In genomic region chr15:67031321-67031720, GRCh38 we compare ENCODE assay signal across 20 cellular contexts.
"Had no signal": no experiment of that assay in that cellular context is flagged by ENCODE, and none has a peak within 500 bp of the region (broad histone marks: within the 10 kb centered on the region; RNA-seq: fewer than 3 reads in every experiment).

No MANE protein-coding gene starts in this region.

- H3K27ac Mint-ChIP-seq: activated CD8-positive, alpha-beta memory T cell treated with anti-CD3 and anti-CD28 coated beads, Interleukin-2, amount 10 ng/mL, durations not matched to agents 7 days and 5 days; activated naive CD4-positive, alpha-beta T cell treated with anti-CD3 and anti-CD28 coated beads, Interleukin-2, amount 50 U/mL, for 72 hours; activated T-cell treated with anti-CD3 and anti-CD28 coated beads, Interleukin-2, amount 50 U/mL, for 24 hours; activated T-helper 1 cell treated with anti-CD3 and anti-CD28 coated beads, Interleukin-12 subunit alpha, Interleukin-12 subunit beta, Interleukin-2, Interleukin-4 antibody, amounts not matched to agents 30 ng/mL and 10 ng/mL and 1 ng/mL, durations not matched to agents 14 hours and 24 hours and 36 hours; brain; T-helper 1 cell treated with Interleukin-12 subunit alpha and Interleukin-12 subunit beta and Interleukin-4 antibody, amounts not matched to agents 30 μg/mL and 1 μg/mL, for 36 hours had no signal

- DNase-seq: activated CD4-positive, alpha-beta T cell treated with anti-CD3 and anti-CD28 coated beads for 48 hours; activated CD4-positive, alpha-beta T cell treated with anti-CD3 and anti-CD28 coated beads, Interleukin-2, amount 50 U/mL, for 48 hours; activated CD4-positive, CD25-positive, alpha-beta regulatory T cell treated with anti-CD3 and anti-CD28 coated beads, Interleukin-2, amount 50 U/mL, for 72 hours; activated CD8-positive, alpha-beta memory T cell treated with anti-CD3 and anti-CD28 coated beads, Interleukin-2, amount 10 ng/mL, durations not matched to agents 7 days and 5 days; activated effector memory CD4-positive, alpha-beta T cell treated with Interleukin-2 at 50 U/mL for 16 hours; activated naive CD4-positive, alpha-beta T cell; activated T-cell treated with anti-CD3 and anti-CD28 coated beads, Interleukin-2, amount 50 U/mL, for 24 hours; amygdala; NCI-H1048; NCI-H146; NCI-H187 treated with DMSO at 0.1 percent for 48 hours; NCI-H2081 treated with DMSO at 0.1 percent for 48 hours; NCI-H226; SHP77 treated with DMSO at 0.1 percent for 48 hours had no signal

- ATAC-seq: activated CD8-positive, alpha-beta memory T cell treated with anti-CD3 and anti-CD28 coated beads, Interleukin-2, amount 10 ng/mL, durations not matched to agents 7 days and 5 days; activated naive CD4-positive, alpha-beta T cell treated with anti-CD3 and anti-CD28 coated beads, Interleukin-2, amount 50 U/mL, for 72 hours had no signal

- H3K36me3 Mint-ChIP-seq: activated CD8-positive, alpha-beta memory T cell treated with anti-CD3 and anti-CD28 coated beads, Interleukin-2, amount 10 ng/mL, durations not matched to agents 7 days and 5 days; activated naive CD4-positive, alpha-beta T cell treated with anti-CD3 and anti-CD28 coated beads, Interleukin-2, amount 50 U/mL, for 72 hours; brain had no signal

- FAIRE-seq: astrocyte had no signal

- H3K9me3 Mint-ChIP-seq: activated T-cell treated with anti-CD3 and anti-CD28 coated beads, Interleukin-2, amount 50 U/mL, for 24 hours; activated T-helper 1 cell treated with anti-CD3 and anti-CD28 coated beads, Interleukin-12 subunit alpha, Interleukin-12 subunit beta, Interleukin-2, Interleukin-4 antibody, amounts not matched to agents 30 ng/mL and 10 ng/mL and 1 ng/mL, durations not matched to agents 14 hours and 24 hours and 36 hours; T-helper 1 cell treated with Interleukin-12 subunit alpha and Interleukin-12 subunit beta and Interleukin-4 antibody, amounts not matched to agents 30 μg/mL and 1 μg/mL, for 36 hours had no signal

- H3K27ac ChIP-seq: RWPE1 had no signal

- H3K4me3 Mint-ChIP-seq: activated CD8-positive, alpha-beta memory T cell treated with anti-CD3 and anti-CD28 coated beads, Interleukin-2, amount 10 ng/mL, durations not matched to agents 7 days and 5 days; activated T-cell treated with anti-CD3 and anti-CD28 coated beads, Interleukin-2, amount 50 U/mL, for 24 hours; activated T-helper 1 cell treated with anti-CD3 and anti-CD28 coated beads, Interleukin-12 subunit alpha, Interleukin-12 subunit beta, Interleukin-2, Interleukin-4 antibody, amounts not matched to agents 30 ng/mL and 10 ng/mL and 1 ng/mL, durations not matched to agents 14 hours and 24 hours and 36 hours; brain; T-helper 1 cell treated with Interleukin-12 subunit alpha and Interleukin-12 subunit beta and Interleukin-4 antibody, amounts not matched to agents 30 μg/mL and 1 μg/mL, for 36 hours had no signal
